Comparison of ENCODE assay signal across 25 cellular contexts in the genomic region with DNA sequence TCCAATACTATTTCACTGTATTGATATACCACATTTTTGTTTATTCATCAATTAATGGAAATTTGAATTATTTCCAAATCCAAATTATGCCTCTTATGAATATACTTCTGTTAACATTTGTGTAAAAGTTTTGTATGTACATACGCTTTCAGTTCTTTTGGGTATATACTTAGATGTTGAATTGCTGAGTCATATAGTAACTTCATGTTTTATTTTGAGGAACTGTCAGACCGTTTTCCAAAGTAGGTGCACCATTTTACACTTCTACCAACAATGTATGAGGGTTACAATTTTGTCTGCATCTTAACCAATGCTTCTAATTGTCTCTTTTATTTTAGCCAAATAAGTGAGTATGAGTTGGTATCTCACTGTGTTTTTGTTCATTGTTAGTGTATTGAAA. TPM values are rescaled to one million over a fixed set of nuclear protein-coding genes. Genes with fewer than 3 reads are reported as not detected.
DNase-seq lines count a peak whose midpoint lies in the region; ATAC-seq, FAIRE-seq and TF ChIP-seq lines count a peak whose summit lies in the region.
"Had no signal": no experiment of that assay in that cellular context is flagged by ENCODE, and none has a peak within 500 bp of the region (broad histone marks: within the 10 kb centered on the region; RNA-seq: fewer than 3 reads in every experiment).

No MANE protein-coding gene starts in this region.

- no peak overlapping the region for H3K4me3 ChIP-seq in NB4 (ENCODE audit: low read depth, low read length)
- H3K4me3 ChIP-seq: gastroesophageal sphincter, tibial nerve had no signal

- H3K4me3 Mint-ChIP-seq in T-helper 2 cell treated with Interferon-gamma antibody and Interleukin-4, amounts not matched to agents 5 μg/mL and 100 μg/mL, for 36 hours = no peak overlapping the region
- H3K4me3 Mint-ChIP-seq: activated naive CD8-positive, alpha-beta T cell treated with anti-CD3 and anti-CD28 coated beads for 36 hours; activated T-helper 1 cell treated with anti-CD3 and anti-CD28 coated beads, Interleukin-12 subunit alpha, Interleukin-12 subunit beta, Interleukin-2, Interleukin-4 antibody, amounts not matched to agents 30 ng/mL and 10 ng/mL and 1 ng/mL, durations not matched to agents 14 hours and 24 hours and 36 hours had no signal

- no peak overlapping the region for H3K27ac Mint-ChIP-seq in T-helper 2 cell treated with Interferon-gamma antibody and Interleukin-4, amounts not matched to agents 5 μg/mL and 100 μg/mL, for 36 hours
- H3K27ac Mint-ChIP-seq: activated naive CD8-positive, alpha-beta T cell treated with anti-CD3 and anti-CD28 coated beads for 36 hours; activated T-helper 1 cell treated with anti-CD3 and anti-CD28 coated beads, Interleukin-12 subunit alpha, Interleukin-12 subunit beta, Interleukin-2, Interleukin-4 antibody, amounts not matched to agents 30 ng/mL and 10 ng/mL and 1 ng/mL, durations not matched to agents 14 hours and 24 hours and 36 hours had no signal

- no peak for FAIRE-seq in GM12891 (lab: Jason Lieb, UNC)
- FAIRE-seq: keratinocyte had no signal

- H3K36me3 Mint-ChIP-seq in T-helper 2 cell treated with Interferon-gamma antibody and Interleukin-4, amounts not matched to agents 5 μg/mL and 100 μg/mL, for 36 hours (ENCODE audit: low read depth) = no peaks in the 10 kb centered on the region
- H3K36me3 Mint-ChIP-seq: activated naive CD8-positive, alpha-beta T cell treated with anti-CD3 and anti-CD28 coated beads for 36 hours had no signal

- DNase-seq in GM12891 (ENCODE audit: insufficient read length, low spot score) (no peak), NB4 (ENCODE audit: low read depth) (peak; percentile 16), H4 (ENCODE audit: low spot score) (no peak), NCI-H1092 (lab: John Stamatoyannopoulos, UW) (no peak)
- DNase-seq in T-helper 2 cell treated with Interferon-gamma antibody and Interleukin-4, amounts not matched to agents 5 μg/mL and 100 μg/mL, for 36 hours (ENCODE audit: low spot score) = no peak
- DNase-seq: activated CD4-positive, alpha-beta T cell treated with anti-CD3 and anti-CD28 coated beads for 4 hours; activated naive CD8-positive, alpha-beta T cell treated with anti-CD3 and anti-CD28 coated beads for 36 hours; effector CD4-positive, alpha-beta T cell; NCI-H1694 treated with DMSO at 0.1 percent for 48 hours; stimulated activated CD4-positive, alpha-beta T cell treated with anti-CD3 and anti-CD28 coated beads, Interleukin-4, amount 100 ng/mL, for 1 hour; stimulated activated naive CD8-positive, alpha-beta T cell treated with anti-CD3 and anti-CD28 coated beads, Interleukin-15, Interleukin-2, amounts not matched to agents 100 U/mL and 50 U/mL, for 24 hours had no signal

- TF ChIP-seq POLR2A in GM12891 (IDR thresholded peaks at IDR 0.05; ENCODE audit: low read depth, low read length) (no peak), NB4 (IDR thresholded peaks at IDR 0.05; ENCODE audit: extremely low read depth, insufficient read length) (no peak)

- no peaks in the 10 kb centered on the region for H3K4me1 Mint-ChIP-seq in T-helper 2 cell treated with Interferon-gamma antibody and Interleukin-4, amounts not matched to agents 5 μg/mL and 100 μg/mL, for 36 hours (ENCODE audit: low read depth)
- H3K4me1 Mint-ChIP-seq: activated naive CD8-positive, alpha-beta T cell treated with anti-CD3 and anti-CD28 coated beads for 36 hours had no signal

- no peak for TF ChIP-seq CTCF in NB4 (IDR thresholded peaks at IDR 0.05; ENCODE audit: low read depth, low read length)

- H3K9me3 Mint-ChIP-seq in T-helper 2 cell treated with Interferon-gamma antibody and Interleukin-4, amounts not matched to agents 5 μg/mL and 100 μg/mL, for 36 hours = no peaks in the 10 kb centered on the region
- H3K9me3 Mint-ChIP-seq: activated naive CD8-positive, alpha-beta T cell treated with anti-CD3 and anti-CD28 coated beads for 36 hours; activated T-helper 1 cell treated with anti-CD3 and anti-CD28 coated beads, Interleukin-12 subunit alpha, Interleukin-12 subunit beta, Interleukin-2, Interleukin-4 antibody, amounts not matched to agents 30 ng/mL and 10 ng/mL and 1 ng/mL, durations not matched to agents 14 hours and 24 hours and 36 hours had no signal

- ATAC-seq in GM18909 (IDR thresholded peaks at IDR 0.05; ENCODE audit: poor library complexity, unreplicated experiment) = peak; percentile 60
- ATAC-seq in HG03342 (IDR thresholded peaks at IDR 0.05; ENCODE audit: unreplicated experiment) = peak; percentile 82
- ATAC-seq in esophagus mucosa = no peak
- ATAC-seq: gastroesophageal sphincter; stimulated activated naive CD8-positive, alpha-beta T cell treated with anti-CD3 and anti-CD28 coated beads, Interleukin-15, Interleukin-2, amounts not matched to agents 100 U/mL and 50 U/mL, for 24 hours had no signal

- peaks cover 2% of the 10 kb centered on the region for H3K27me3 Mint-ChIP-seq in T-helper 2 cell treated with Interferon-gamma antibody and Interleukin-4, amounts not matched to agents 5 μg/mL and 100 μg/mL, for 36 hours (ENCODE audit: low read depth)

TF ChIP-seq in GM12891, 5 proteins besides CTCF, POLR2A, EP300 and RAD21:
- TF ChIP-seq SPI1 (IDR thresholded peaks at IDR 0.05; ENCODE audit: low read depth, low read length) (peak; percentile 60; the same call in 1 of the 2 replicates), PAX5 (IDR thresholded peaks at IDR 0.05; ENCODE audit: insufficient read depth, low read length, severe bottlenecking) (no peak), POU2F2 (IDR thresholded peaks at IDR 0.05; ENCODE audit: low read depth, low read length) (no peak)

RNA-seq across cellular contexts. Expression of gene CCER1, which starts 10.2 kb away (rescaled TPM):
- 0.03 TPM for polyA plus RNA-seq in GM12891 (2012; ENCODE audit: low read depth, missing spikeins)
- not detected for total RNA-seq in esophagus mucosa
- total RNA-seq in H4 (2014; rRNA removed; shearing (Covaris generic)) = not detected in 2 replicates
- total RNA-seq: activated naive CD8-positive, alpha-beta T cell treated with anti-CD3 and anti-CD28 coated beads for 36 hours; activated T-helper 1 cell treated with anti-CD3 and anti-CD28 coated beads, Interleukin-12 subunit alpha, Interleukin-12 subunit beta, Interleukin-2, Interleukin-4 antibody, amounts not matched to agents 30 ng/mL and 10 ng/mL and 1 ng/mL, durations not matched to agents 14 hours and 24 hours and 36 hours; chondrocyte; gastroesophageal sphincter; lung microvascular endothelial cell; MCF 10A; myocyte; renal cortical epithelial cell; tibial nerve had no signal
- polyA plus RNA-seq: AG04450, esophagus, keratinocyte had no signal

RNA-seq across cellular contexts. Expression of gene EPYC, which starts 39.6 kb away (rescaled TPM):
- not detected for polyA plus RNA-seq in GM12891 (2012; ENCODE audit: low read depth, missing spikeins)
- total RNA-seq in esophagus mucosa = not detected
- 5.6 and 7.6 TPM in 2 replicates for total RNA-seq in H4 (2014; rRNA removed; shearing (Covaris generic))
- total RNA-seq: activated naive CD8-positive, alpha-beta T cell treated with anti-CD3 and anti-CD28 coated beads for 36 hours; activated T-helper 1 cell treated with anti-CD3 and anti-CD28 coated beads, Interleukin-12 subunit alpha, Interleukin-12 subunit beta, Interleukin-2, Interleukin-4 antibody, amounts not matched to agents 30 ng/mL and 10 ng/mL and 1 ng/mL, durations not matched to agents 14 hours and 24 hours and 36 hours; chondrocyte; gastroesophageal sphincter; lung microvascular endothelial cell; MCF 10A; myocyte; renal cortical epithelial cell; tibial nerve had no signal
- polyA plus RNA-seq: esophagus, keratinocyte had no signal
